8 cellular contexts compared by ENCODE assay signal in the genomic region with DNA sequence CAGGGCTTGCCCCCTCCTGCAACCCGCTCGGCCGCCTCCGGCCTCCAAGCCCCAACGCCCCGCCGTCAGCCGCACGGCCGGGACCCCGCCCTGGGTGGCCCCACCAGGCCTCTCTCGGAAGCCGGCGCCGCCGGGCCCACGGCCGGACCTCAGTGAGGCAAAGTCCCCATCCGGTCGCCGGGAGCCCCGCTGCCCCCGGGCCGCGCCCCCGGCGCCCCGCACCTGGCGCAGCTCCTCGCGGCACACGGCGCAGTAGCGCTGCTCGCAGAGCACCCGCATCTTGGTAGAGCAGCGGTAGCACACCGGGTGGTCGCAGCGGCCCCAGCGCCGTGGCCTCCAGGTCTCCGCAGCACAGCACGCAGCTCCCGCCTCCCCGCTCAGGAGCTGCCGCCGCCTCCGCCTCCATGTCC. TPM values are rescaled to one million over a fixed set of nuclear protein-coding genes. Genes with fewer than 3 reads are reported as not detected.
DNase-seq lines count a peak whose midpoint lies in the region; ATAC-seq and TF ChIP-seq lines count a peak whose summit lies in the region.

No MANE protein-coding gene starts in this region.

- H3K27me3 Mint-ChIP-seq in naive thymus-derived CD8-positive, alpha-beta T cell, result no peaks in the 10 kb centered on the region

- peaks cover 25 to 49% (median 45%) of the 10 kb centered on the region in 4 donors for H3K4me1 Mint-ChIP-seq in naive thymus-derived CD8-positive, alpha-beta T cell

- no peaks in the 10 kb centered on the region for H3K36me3 Mint-ChIP-seq in naive thymus-derived CD8-positive, alpha-beta T cell

- H3K79me2 ChIP-seq in DOHH2 (ENCODE audit: control insufficient read depth, low read length), result peaks cover 64% of the 10 kb centered on the region

- H4K20me1 ChIP-seq in DOHH2 (ENCODE audit: control insufficient read depth, insufficient read depth, low read depth, low read length), result peaks cover 28% of the 10 kb centered on the region

- H3K36me3 ChIP-seq in DOHH2 (ENCODE audit: control insufficient read depth, low read length) (peaks cover 50% of the 10 kb centered on the region), duodenal mucosa (ENCODE audit: control insufficient read depth in 1 of 2, insufficient read depth in 2 of 2, low read length in 2 of 2) (peaks cover 0 to 4% of the 10 kb centered on the region in 2 donors)

- H3K4me1 ChIP-seq in DOHH2 (ENCODE audit: control insufficient read depth, low read length) (peaks cover 46% of the 10 kb centered on the region), duodenal mucosa (ENCODE audit: control insufficient read depth in 1 of 2, insufficient read depth in 2 of 2, low read length in 2 of 2) (peaks cover 31 to 39% of the 10 kb centered on the region in 2 donors)

- POLR2A ChIA-PET in naive thymus-derived CD8-positive, alpha-beta T cell (lab: Charles Lee), result interaction anchor here (0.9 to 2.7 kb wide), 10 partner anchors 8 to 146 kb away, joined by 3 to 21 read pairs (median 4); partner anchors contain the start of genes GFER, NOXO1, NTHL1 and RPS2

- peak; percentile 23 for ATAC-seq in GM21825 (IDR thresholded peaks at IDR 0.05; ENCODE audit: unreplicated experiment)
- ATAC-seq in naive thymus-derived CD8-positive, alpha-beta T cell, result peak; percentile 67 to 72

- H3K4me3 Mint-ChIP-seq in naive thymus-derived CD8-positive, alpha-beta T cell, result peak overlapping the region in 7 of 10 donors; percentile 74 to 92 (median 87)

- H3K4me3 ChIP-seq in DOHH2 (ENCODE audit: low read length) (peak overlapping the region; percentile 88), duodenal mucosa (ENCODE audit: low read depth in 1 of 2, low read length in 2 of 2) (peak overlapping the region; percentile 79 to 83)

- DNase-seq in NCI-H69 (lab: John Stamatoyannopoulos, UW), result peak; percentile 66
- DNase-seq in naive thymus-derived CD8-positive, alpha-beta T cell, result peak in 1 of 10 donors; percentile 28
- DNase-seq in stimulated activated CD4-positive, alpha-beta T cell treated with anti-CD3 and anti-CD28 coated beads, Interleukin-4, amount 100 ng/mL, for 4 hours, result no peak
- no peak for DNase-seq in stimulated activated CD4-positive, alpha-beta T cell treated with anti-CD3 and anti-CD28 coated beads, Interleukin-2, amount 100 ng/mL, for 48 hours
- DNase-seq in NCI-H1092 treated with DMSO at 0.1 percent for 48 hours (lab: John Stamatoyannopoulos, UW), result no peak

- H3K27ac Mint-ChIP-seq in naive thymus-derived CD8-positive, alpha-beta T cell, result peak overlapping the region in 4 of 10 donors; percentile 76 to 93 (median 82)

- peak overlapping the region; percentile 87 to 92 for H3K9ac ChIP-seq in duodenal mucosa (ENCODE audit: low read depth in 1 of 2, low read length in 2 of 2)

- no peaks in the 10 kb centered on the region for H3K27me3 ChIP-seq in DOHH2 (ENCODE audit: control insufficient read depth, low read length)
- H3K27me3 ChIP-seq in duodenal mucosa (ENCODE audit: control insufficient read depth in 1 of 2, insufficient read depth in 2 of 2, low read length in 2 of 2), result no peaks in the 10 kb centered on the region

- H3K27ac ChIP-seq in DOHH2 (ENCODE audit: low read depth, low read length), result peak overlapping the region; percentile 59
- H3K27ac ChIP-seq in duodenal mucosa (ENCODE audit: low read depth, low read length), result peak overlapping the region; percentile 70

- H3F3A ChIP-seq in DOHH2 (ENCODE audit: control insufficient read depth, insufficient read depth), result no peaks in the 10 kb centered on the region

- peak overlapping the region; percentile 93 for H3K4me2 ChIP-seq in DOHH2 (ENCODE audit: low read length)

- H3K9me3 ChIP-seq in DOHH2 (ENCODE audit: control insufficient read depth, insufficient read depth, low read length), result no peaks in the 10 kb centered on the region
- H3K9me3 ChIP-seq in duodenal mucosa (ENCODE audit: control insufficient read depth in 1 of 2, low read length in 2 of 2), result no peaks in the 10 kb centered on the region

- H3K9me2 ChIP-seq in DOHH2 (replicated peaks; ENCODE audit: control insufficient read depth, low read length), result no peaks in the 10 kb centered on the region

- no peak for TF ChIP-seq CTCF in DOHH2 (IDR thresholded peaks at IDR 0.05; ENCODE audit: low read depth, low read length, poor library complexity, severe bottlenecking)

- H3K9me3 Mint-ChIP-seq in naive thymus-derived CD8-positive, alpha-beta T cell, result no peaks in the 10 kb centered on the region

RNA-seq across cellular contexts. Expression of gene ZNF598, which starts 0.3 kb away (rescaled TPM):
- total RNA-seq in naive thymus-derived CD8-positive, alpha-beta T cell, result 10 to 100 TPM; 58.6 to 66.2 TPM
- 1 to 10 TPM; 3.4 to 10.0 (median 3.6) TPM for polyA plus RNA-seq in naive thymus-derived CD8-positive, alpha-beta T cell

RNA-seq across cellular contexts. Expression of gene NPW, which starts 10.3 kb away (rescaled TPM):
- total RNA-seq in naive thymus-derived CD8-positive, alpha-beta T cell, result not detected
- polyA plus RNA-seq in naive thymus-derived CD8-positive, alpha-beta T cell, result not detected

RNA-seq across cellular contexts. Expression of gene NHERF2, which starts 17.4 kb away (rescaled TPM):
- 1 to 10 TPM; 5.3 to 6.0 TPM for total RNA-seq in naive thymus-derived CD8-positive, alpha-beta T cell
- polyA plus RNA-seq in naive thymus-derived CD8-positive, alpha-beta T cell, result 1 to 10 TPM in 1 of 3 donors, under 1 TPM in 2; 0.32 to 1.2 (median 0.46) TPM

RNA-seq across cellular contexts. Expression of gene SYNGR3, which starts 19.5 kb away (rescaled TPM):
- total RNA-seq in naive thymus-derived CD8-positive, alpha-beta T cell, result under 1 TPM; 0.60 to 0.77 TPM
- 1 to 10 TPM in 1 of 3 donors, under 1 TPM in 1, not detected in 1; 0.77 to 1.1 TPM for polyA plus RNA-seq in naive thymus-derived CD8-positive, alpha-beta T cell

RNA-seq across cellular contexts. Expression of gene GFER, which starts 25.3 kb away (rescaled TPM):
- 10 to 100 TPM; 15.9 to 22.3 TPM for total RNA-seq in naive thymus-derived CD8-positive, alpha-beta T cell
- polyA plus RNA-seq in naive thymus-derived CD8-positive, alpha-beta T cell, result 10 to 100 TPM; 21.4 to 30.0 (median 26.3) TPM
